Comparison of ENCODE assay signal across 3 cellular contexts in genomic region chr5:13470975-13471374, GRCh38.
"Had no signal": no experiment of that assay in that cellular context is flagged by ENCODE, and none has a peak within 500 bp of the region (broad histone marks: within the 10 kb centered on the region; RNA-seq: fewer than 3 reads in every experiment).

No MANE protein-coding gene starts in this region.

- DNase-seq: GDM1, GF-D8 had no signal

- H3K4me3 ChIP-seq: GM12878 had no signal
